21 cellular contexts compared by ENCODE assay signal in genomic region chr4:143768007-143768591, GRCh38.
A peak's percentile ranks its signal among the peaks of the same experiment; 100 is the strongest.
DNase-seq lines count a peak whose midpoint lies in the region; ATAC-seq and TF ChIP-seq lines count a peak whose summit lies in the region.
"Had no signal": no experiment of that assay in that cellular context is flagged by ENCODE, and none has a peak within 500 bp of the region (broad histone marks: within the 10 kb centered on the region; RNA-seq: fewer than 3 reads in every experiment).

No MANE protein-coding gene starts in this region.

- ATAC-seq in right cardiac atrium (peak; percentile 51 to 89), GM18519 (IDR thresholded peaks at IDR 0.05; ENCODE audit: low FRiP score, unreplicated experiment) (no peak), GM21381 (IDR thresholded peaks at IDR 0.05; ENCODE audit: unreplicated experiment) (no peak), HG03439 (IDR thresholded peaks at IDR 0.05; ENCODE audit: unreplicated experiment) (no peak)
- ATAC-seq: activated CD4-positive, CD25-positive, alpha-beta regulatory T cell treated with anti-CD3 and anti-CD28 coated beads, Interleukin-2, amount 50 U/mL, for 24 hours; activated naive CD4-positive, alpha-beta T cell treated with anti-CD3 and anti-CD28 coated beads, Interleukin-2, amount 50 U/mL, for 72 hours; Panc1; sciatic nerve; stimulated activated effector memory CD8-positive, alpha-beta T cell treated with anti-CD3 and anti-CD28 coated beads, Interleukin-12 subunit alpha, Interleukin-12 subunit beta, amount 100 ng/mL, for 72 hours had no signal

- peak overlapping the region; percentile 66 for H3K9ac ChIP-seq in GM23248
- H3K9ac ChIP-seq: KMS-11 had no signal

- 7 to 8% methylated on average over 5 of the region's 5 CpGs for WGBS in GM23248 (ENCODE audit: low coverage in 1 of 2, low lambda C conversion rate in 2 of 2, missing lambda C conversion rate in 2 of 2), 2 experiments
- WGBS in right cardiac atrium, result 51% methylated on average over 5 of the region's 5 CpGs

- H3K9me2 ChIP-seq in GM23248 (ENCODE audit: insufficient read depth), result no peaks in the 10 kb centered on the region

- H3K79me2 ChIP-seq in GM23248 (ENCODE audit: insufficient read depth), result no peaks in the 10 kb centered on the region

- TF ChIP-seq CTCF in 22Rv1 (IDR thresholded peaks at IDR 0.05) (no peak), astrocyte of the cerebellum (IDR thresholded peaks at IDR 0.05; ENCODE audit: low read depth, low read length, missing control alignments) (no peak)

- intact Hi-C loops in right cardiac atrium (cut with DNase I), result no loop called here

- H3K27ac ChIP-seq in 22Rv1 (peak overlapping the region; percentile 72), GM23248 (peak overlapping the region; percentile 91), right cardiac atrium (ENCODE audit: low read length) (no peak overlapping the region)
- H3K27ac ChIP-seq: KMS-11, lower lobe of right lung had no signal

- no peaks in the 10 kb centered on the region for H3K36me3 ChIP-seq in GM23248 (ENCODE audit: low read depth)
- H3K36me3 ChIP-seq: lower lobe of right lung had no signal

- peaks cover 24% of the 10 kb centered on the region for H3F3A ChIP-seq in GM23248 (ENCODE audit: insufficient read depth)

- H3K4me3 ChIP-seq in GM23248 (peak overlapping the region; percentile 36), astrocyte of the cerebellum (ENCODE audit: low read depth, low read length) (no peak overlapping the region), right cardiac atrium (ENCODE audit: low read length) (no peak overlapping the region)
- H3K4me3 ChIP-seq: lower lobe of right lung had no signal

- H3K9me3 ChIP-seq in GM23248 (ENCODE audit: low read depth), result no peaks in the 10 kb centered on the region
- H3K9me3 ChIP-seq in right cardiac atrium (ENCODE audit: control insufficient read depth, low read length), result no peaks in the 10 kb centered on the region
- H3K9me3 ChIP-seq: lower lobe of right lung had no signal

- in situ Hi-C loops in GM23248 (cut with MboI) (no loop called here), astrocyte of the cerebellum (cut with HindIII; ENCODE audit: low sequenced_read_pairs) (no loop called here)

- peak; percentile 92 for DNase-seq in GM23248
- DNase-seq in astrocyte of the cerebellum (ENCODE audit: low read depth), result peak; percentile 18
- DNase-seq in right cardiac atrium, result no peak
- no peak for DNase-seq in KG1 (lab: John Stamatoyannopoulos, UW)
- DNase-seq: activated CD8-positive, alpha-beta memory T cell treated with anti-CD3 and anti-CD28 coated beads, Interleukin-2, amount 50 U/mL, for 48 hours; DMS 273 treated with DMSO at 0.1 percent for 48 hours; H9; lower lobe of right lung; NCI-H1694; NCI-H510A treated with DMSO at 0.1 percent for 48 hours; T-helper 1 cell had no signal

- peaks cover 36% of the 10 kb centered on the region for H3K4me1 ChIP-seq in GM23248 (ENCODE audit: insufficient read depth)
- H3K4me1 ChIP-seq in right cardiac atrium (ENCODE audit: control insufficient read depth, insufficient read depth, low read length), result no peaks in the 10 kb centered on the region
- H3K4me1 ChIP-seq: lower lobe of right lung had no signal

- H4K20me1 ChIP-seq in GM23248 (ENCODE audit: insufficient read depth), result no peaks in the 10 kb centered on the region

- peak overlapping the region; percentile 71 for H2AFZ ChIP-seq in GM23248

- peak overlapping the region; percentile 64 for H3K4me2 ChIP-seq in GM23248 (ENCODE audit: unreplicated experiment)
- H3K4me2 ChIP-seq: KMS-11 had no signal

- H3K27me3 ChIP-seq in GM23248 (replicated peaks; ENCODE audit: insufficient read depth) (no peaks in the 10 kb centered on the region), right cardiac atrium (ENCODE audit: control insufficient read depth, insufficient read depth) (no peaks in the 10 kb centered on the region)

Comparison
In these comparisons a context has a peak if more than half of its experiments do, and no peak if none do; other contexts are left out.
1. DNase-seq: peak in GM23248 (single experiment) and astrocyte of the cerebellum (single experiment); none in right cardiac atrium (0 of 3) and KG1 (single experiment).
2. ATAC-seq: peak in right cardiac atrium (2 of 2); none in GM18519 (single experiment), GM21381 (single experiment) and HG03439 (single experiment).